Comparison of ENCODE assay signal across 13 cellular contexts in the genomic region with DNA sequence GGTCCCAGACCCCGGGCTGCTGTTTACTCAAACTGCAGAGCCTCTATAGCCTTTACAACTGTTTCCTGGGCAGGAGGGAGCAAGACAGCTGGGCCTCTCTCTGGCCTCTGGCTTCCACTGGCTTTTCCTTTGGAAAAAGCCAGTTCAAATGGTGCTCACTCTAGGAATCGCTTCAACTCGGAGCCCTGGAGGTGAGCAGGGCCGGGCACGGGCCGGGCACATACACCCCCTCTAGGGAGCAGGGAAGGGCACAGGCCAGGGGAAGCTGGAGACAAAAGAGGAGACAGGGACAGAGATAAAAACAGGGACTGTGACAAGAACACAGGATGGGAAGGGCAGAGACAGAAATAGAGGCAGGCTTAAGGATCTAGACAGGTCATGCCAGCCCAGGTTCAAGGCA. TPM values are rescaled to one million over a fixed set of nuclear protein-coding genes. Genes with fewer than 3 reads are reported as not detected.
DNase-seq lines count a peak whose midpoint lies in the region; ATAC-seq and TF ChIP-seq lines count a peak whose summit lies in the region.
"Had no signal": no experiment of that assay in that cellular context is flagged by ENCODE, and none has a peak within 500 bp of the region (broad histone marks: within the 10 kb centered on the region; RNA-seq: fewer than 3 reads in every experiment).

No MANE protein-coding gene starts in this region.

- H3K4me2 ChIP-seq in OCI-LY7 (ENCODE audit: low read length) = no peak overlapping the region

- H4K20me1 ChIP-seq in OCI-LY7 (ENCODE audit: insufficient read depth, low read length) = no peaks in the 10 kb centered on the region

- CTCF ChIA-PET in Panc1 (lab: Charles Lee) = interaction anchor here (1.0 kb wide), 1 partner anchor 20 kb away, joined by 3 read pairs; no protein-coding TSS in a partner anchor
- CTCF ChIA-PET in OCI-LY7 (lab: Charles Lee; ENCODE audit: unreplicated experiment) = no interaction called here

- POLR2A ChIA-PET in Panc1 (lab: Charles Lee) (no interaction called here), OCI-LY7 (lab: Charles Lee) (no interaction called here)

- TF ChIP-seq CTCF in Panc1 (IDR thresholded peaks at IDR 0.05) (no peak), nephron progenitor cell (IDR thresholded peaks at IDR 0.05) (no peak), thoracic aorta (IDR thresholded peaks at IDR 0.05) (no peak), OCI-LY7 (conservative IDR thresholded peaks at IDR 0.05; ENCODE audit: low read length) (no peak)

- H3K9me3 Mint-ChIP-seq in nephron progenitor cell = peaks cover under 1% of the 10 kb centered on the region
- H3K9me3 Mint-ChIP-seq: activated T-helper 17 cell treated with anti-CD3 and anti-CD28 coated beads, Interleukin-2, amount 50 U/mL, for 72 hours; naive B cell had no signal

- no peaks in the 10 kb centered on the region for H3K79me2 ChIP-seq in OCI-LY7 (ENCODE audit: insufficient read depth, low read depth, low read length)

- intact Hi-C loops in Panc1 (cut with micrococcal nuclease; ENCODE audit: unreplicated experiment) = no loop called here
- intact Hi-C loops in posterior vena cava (cut with DNase I) = loop anchor here in 1 of 2 donors (5.0 kb wide), 1 partner anchor 65 kb away; no protein-coding TSS in a partner anchor
- intact Hi-C loops in OCI-LY7 (cut with micrococcal nuclease; ENCODE audit: unreplicated experiment) = no loop called here

- peaks cover 55% of the 10 kb centered on the region for H3K4me1 Mint-ChIP-seq in nephron progenitor cell
- H3K4me1 Mint-ChIP-seq: activated CD4-positive, alpha-beta T cell treated with anti-CD3 and anti-CD28 coated beads for 36 hours; activated T-helper 17 cell treated with anti-CD3 and anti-CD28 coated beads, Interleukin-2, amount 50 U/mL, for 72 hours had no signal

- H2AFZ ChIP-seq in OCI-LY7 (ENCODE audit: low read length) = no peak overlapping the region

- H3K4me3 Mint-ChIP-seq in nephron progenitor cell = peak overlapping the region; percentile 50
- H3K4me3 Mint-ChIP-seq: activated CD4-positive, alpha-beta T cell treated with anti-CD3 and anti-CD28 coated beads for 36 hours; activated T-helper 17 cell treated with anti-CD3 and anti-CD28 coated beads, Interleukin-2, amount 50 U/mL, for 72 hours; naive B cell had no signal

- H3K4me3 ChIP-seq in Panc1 (ENCODE audit: low read depth in 2 of 2, low read length in 2 of 2) = no peak overlapping the region
- H3K4me3 ChIP-seq in esophagus (ENCODE audit: low read depth in 1 of 2, low read length in 2 of 2) = peak overlapping the region; percentile 27 to 33
- H3K4me3 ChIP-seq in thoracic aorta = peak overlapping the region; percentile 94
- no peak overlapping the region for H3K4me3 ChIP-seq in OCI-LY7 (ENCODE audit: low read depth, low read length, poor library complexity, severe bottlenecking)

- H3K36me3 ChIP-seq in Panc1 (ENCODE audit: control insufficient read depth, insufficient read depth, low read length) = no peaks in the 10 kb centered on the region
- no peaks in the 10 kb centered on the region for H3K36me3 ChIP-seq in esophagus (ENCODE audit: control insufficient read depth in 2 of 2, insufficient read depth in 2 of 2, low read length in 1 of 2)
- peaks cover 5% of the 10 kb centered on the region for H3K36me3 ChIP-seq in thoracic aorta
- H3K36me3 ChIP-seq in OCI-LY7 (ENCODE audit: insufficient read depth, low read length) = no peaks in the 10 kb centered on the region
- H3K36me3 ChIP-seq: SJSA1 had no signal

- 54 to 61% methylated on average over 6 of the region's 6 CpGs for WGBS in esophagus, 2 donors

- DNase-seq in Panc1 (ENCODE audit: low read depth, low spot score) = no peak
- DNase-seq in nephron progenitor cell = no peak
- no peak for DNase-seq in thoracic aorta (ENCODE audit: low spot score)
- no peak for DNase-seq in posterior vena cava (ENCODE audit: low spot score)
- DNase-seq in T-helper 9 cell = no peak
- no peak for DNase-seq in OCI-LY7 (ENCODE audit: low spot score)
- DNase-seq: activated CD4-positive, alpha-beta T cell treated with anti-CD3 and anti-CD28 coated beads for 36 hours; naive B cell; stimulated activated CD4-positive, alpha-beta T cell treated with anti-CD3 and anti-CD28 coated beads, Interleukin-4, amount 100 ng/mL, for 4 hours had no signal

- H3K4me1 ChIP-seq in Panc1 (ENCODE audit: control insufficient read depth, insufficient read depth, low read length) = no peaks in the 10 kb centered on the region
- H3K4me1 ChIP-seq in esophagus (ENCODE audit: control insufficient read depth in 2 of 2, insufficient read depth in 2 of 2, low read length in 1 of 2) = peaks cover 0 to 3% of the 10 kb centered on the region in 2 donors
- peaks cover 37 to 54% of the 10 kb centered on the region in 2 donors for H3K4me1 ChIP-seq in thoracic aorta (ENCODE audit: control insufficient read depth in 1 of 2, low read depth in 2 of 2)
- H3K4me1 ChIP-seq in OCI-LY7 (ENCODE audit: insufficient read depth, low read length, poor library complexity, severe bottlenecking) = no peaks in the 10 kb centered on the region

- peaks cover 5% of the 10 kb centered on the region for H3K27me3 Mint-ChIP-seq in nephron progenitor cell (ENCODE audit: low read depth, poor library complexity)

- no TSS peak for BruUV-seq in Panc1 (replicated peaks; lab: Mats Ljungman, UMichigan)
- no TSS peak for BruUV-seq in OCI-LY7 (replicated peaks; lab: Mats Ljungman, UMichigan)

- H3K36me3 Mint-ChIP-seq in nephron progenitor cell (ENCODE audit: low read depth) = peaks cover under 1% of the 10 kb centered on the region
- H3K36me3 Mint-ChIP-seq: naive B cell had no signal

- in situ Hi-C loops in Panc1 (cut with HindIII; ENCODE audit: low pct_unique_long_range_greater_than_20kb, low sequenced_read_pairs) = no loop called here

- ATAC-seq in Panc1 = peak; percentile 27; the same call in 1 of the 2 replicates
- no peak for ATAC-seq in thoracic aorta (ENCODE audit: insufficient number of reproducible peaks, low FRiP score, low read depth)
- ATAC-seq in HG02870 (IDR thresholded peaks at IDR 0.05; ENCODE audit: unreplicated experiment) = no peak
- ATAC-seq: activated CD4-positive, alpha-beta T cell treated with anti-CD3 and anti-CD28 coated beads for 36 hours; activated T-helper 17 cell treated with anti-CD3 and anti-CD28 coated beads, Interleukin-2, amount 50 U/mL, for 72 hours had no signal

- no peaks in the 10 kb centered on the region for H3K9me2 ChIP-seq in OCI-LY7 (ENCODE audit: insufficient read depth, low read length)

- peaks cover 2% of the 10 kb centered on the region; the same call in 1 of the 2 replicates for H3K27me3 ChIP-seq in Panc1 (ENCODE audit: control insufficient read depth, insufficient read depth, low read length)
- H3K27me3 ChIP-seq in esophagus (ENCODE audit: control insufficient read depth in 1 of 2, insufficient read depth in 2 of 2, low read length in 2 of 2) = no peaks in the 10 kb centered on the region
- no peaks in the 10 kb centered on the region for H3K27me3 ChIP-seq in thoracic aorta (replicated peaks; ENCODE audit: insufficient read depth)
- H3K27me3 ChIP-seq: SJSA1 had no signal

- H3K27ac ChIP-seq in Panc1 (ENCODE audit: low read length) (no peak overlapping the region), esophagus (ENCODE audit: low read depth in 2 of 2, low read length in 1 of 2) (peak overlapping the region; percentile 77 to 86), thoracic aorta (peak overlapping the region; percentile 99 to 100), OCI-LY7 (ENCODE audit: low read depth, low read length, poor library complexity, severe bottlenecking) (no peak overlapping the region)
- H3K27ac ChIP-seq: SJSA1 had no signal

- peak overlapping the region; percentile 97 for H3K27ac Mint-ChIP-seq in nephron progenitor cell
- H3K27ac Mint-ChIP-seq: activated CD4-positive, alpha-beta T cell treated with anti-CD3 and anti-CD28 coated beads for 36 hours; activated T-helper 17 cell treated with anti-CD3 and anti-CD28 coated beads, Interleukin-2, amount 50 U/mL, for 72 hours had no signal

- H3K9me3 ChIP-seq in Panc1 (ENCODE audit: control insufficient read depth, insufficient read depth, low read depth, low read length) (no peaks in the 10 kb centered on the region), esophagus (ENCODE audit: control insufficient read depth in 2 of 2, insufficient read depth in 1 of 2, low read depth in 1 of 2, low read length in 1 of 2) (no peaks in the 10 kb centered on the region), thoracic aorta (no peaks in the 10 kb centered on the region), OCI-LY7 (ENCODE audit: low read length) (no peaks in the 10 kb centered on the region)
- H3K9me3 ChIP-seq: SJSA1 had no signal

RNA-seq across cellular contexts. Expression of a gene that starts 0.8 kb away (rescaled TPM):
- total RNA-seq in Panc1 (2021; ENCODE audit: unreplicated experiment) = 0.21 TPM
- polyA plus RNA-seq in Panc1 (2012; ENCODE audit: insufficient read length) = 0.31 TPM
- polyA plus RNA-seq in esophagus = 1 to 10 TPM; 5.7 to 8.6 TPM
- total RNA-seq in thoracic aorta = 100 to 1,000 TPM; 281 to 393 TPM
- total RNA-seq in posterior vena cava = 100 to 1,000 TPM; 348 to 366 TPM
- not detected in 2 replicates for total RNA-seq in OCI-LY7 (2014; rRNA removed; shearing (Covaris generic))
- not detected in 2 replicates for total RNA-seq in OCI-LY7 (2022)
- total RNA-seq: activated CD4-positive, alpha-beta T cell treated with anti-CD3 and anti-CD28 coated beads for 36 hours had no signal

RNA-seq across cellular contexts. Expression of a gene that starts 58.3 kb away (rescaled TPM):
- total RNA-seq in Panc1 (2021; ENCODE audit: unreplicated experiment) (60.1 TPM), thoracic aorta (10 to 100 TPM; 15.0 to 20.1 TPM), posterior vena cava (10 to 100 TPM; 25.1 to 25.4 TPM), OCI-LY7 (2022) (25.5 and 29.5 TPM in 2 replicates)
- polyA plus RNA-seq in Panc1 (2012; ENCODE audit: insufficient read length) = 39.6 TPM
- 10 to 100 TPM; 11.1 to 15.9 TPM for polyA plus RNA-seq in esophagus
- 15.3 and 19.3 TPM in 2 replicates for total RNA-seq in OCI-LY7 (2014; rRNA removed; shearing (Covaris generic))

Comparison
In these comparisons a context has a peak if more than half of its experiments do, and no peak if none do; other contexts are left out.
1. H3K27ac ChIP-seq: peak in esophagus (2 of 2) and thoracic aorta (2 of 2); none in Panc1 (single experiment) and OCI-LY7 (single experiment).
2. H3K4me3 ChIP-seq: peak in esophagus (2 of 2) and thoracic aorta (single experiment); none in Panc1 (0 of 2) and OCI-LY7 (single experiment).
3. RNA of a gene that starts 0.8 kb away (total RNA-seq): 281 to 393 TPM in thoracic aorta and 348 to 366 TPM in posterior vena cava; 0.21 TPM in Panc1 (single experiment) and not detected in OCI-LY7; every median in the first group is over 100 times any median in the second.